In the genomic region with DNA sequence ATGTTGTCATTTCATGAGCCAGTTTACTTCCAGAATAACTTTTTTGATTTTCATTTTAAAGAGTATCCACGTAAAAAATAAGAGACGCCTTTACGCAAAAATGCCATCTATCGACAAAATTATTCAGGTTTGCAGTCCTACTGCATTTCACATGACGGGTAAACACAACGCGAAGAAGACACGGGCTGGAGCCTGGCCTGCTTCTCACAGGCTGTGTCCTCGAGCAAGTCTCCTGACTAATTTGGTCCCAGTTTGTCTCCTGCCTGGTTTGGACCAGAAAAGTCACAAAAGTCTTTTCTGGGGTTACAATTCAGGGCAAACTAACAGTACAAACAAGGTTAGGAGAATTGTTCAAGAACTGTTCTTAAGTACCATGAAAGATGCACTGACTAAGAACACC, we compare ENCODE assay signal across 10 cellular contexts. TPM values are rescaled to one million over a fixed set of nuclear protein-coding genes. Genes with fewer than 3 reads are reported as not detected.
DNase-seq lines count a peak whose midpoint lies in the region; ATAC-seq and TF ChIP-seq lines count a peak whose summit lies in the region.
"Had no signal": no experiment of that assay in that cellular context is flagged by ENCODE, and none has a peak within 500 bp of the region (broad histone marks: within the 10 kb centered on the region; RNA-seq: fewer than 3 reads in every experiment).

No MANE protein-coding gene starts in this region.

- POLR2A ChIA-PET in activated CD4-positive, alpha-beta T cell treated with anti-CD3 and anti-CD28 coated beads for 36 hours (lab: Charles Lee): no interaction called here
- POLR2A ChIA-PET in T-cell (lab: Charles Lee): no interaction called here

- CTCF ChIA-PET in activated CD4-positive, alpha-beta T cell treated with anti-CD3 and anti-CD28 coated beads for 36 hours (lab: Charles Lee): no interaction called here
- CTCF ChIA-PET in T-cell (lab: Charles Lee): no interaction called here

- H3K9me3 Mint-ChIP-seq in activated CD4-positive, alpha-beta T cell treated with anti-CD3 and anti-CD28 coated beads for 36 hours (ENCODE audit: low read depth): no peaks in the 10 kb centered on the region
- H3K9me3 Mint-ChIP-seq in T-cell: no peaks in the 10 kb centered on the region
- H3K9me3 Mint-ChIP-seq in stimulated activated naive B cell treated with anti-CD40 and anti-IgM and Interleukin-4, amounts not matched to agents 10 μg/mL and 1 μg/mL and 100 μg/mL, for 72 hours: peaks cover 0 to 3% of the 10 kb centered on the region in 2 donors

- TF ChIP-seq CTCF in foreskin keratinocyte (conservative IDR thresholded peaks at IDR 0.05): no peak

- intact Hi-C loops in activated CD4-positive, alpha-beta T cell treated with anti-CD3 and anti-CD28 coated beads for 36 hours (cut with DNase I, micrococcal nuclease): loop anchor here in 1 of 2 experiments (10.0 kb wide), 1 partner anchor 525 kb away; the partner anchor contains the start of gene TARS3

- H3K36me3 Mint-ChIP-seq in activated CD4-positive, alpha-beta T cell treated with anti-CD3 and anti-CD28 coated beads for 36 hours (ENCODE audit: low read depth): peaks cover 24% of the 10 kb centered on the region
- no peaks in the 10 kb centered on the region for H3K36me3 Mint-ChIP-seq in T-cell
- H3K36me3 Mint-ChIP-seq in stimulated activated naive B cell treated with anti-CD40 and anti-IgM and Interleukin-4, amounts not matched to agents 10 μg/mL and 1 μg/mL and 100 μg/mL, for 72 hours: peaks cover 13 to 28% of the 10 kb centered on the region in 2 donors

- peak overlapping the region; percentile 5 for H3K27ac ChIP-seq in foreskin keratinocyte
- H3K27ac ChIP-seq: VCaP had no signal

- no peaks in the 10 kb centered on the region for H3K27me3 ChIP-seq in foreskin keratinocyte

- peaks cover 87% of the 10 kb centered on the region for H3K4me1 Mint-ChIP-seq in activated CD4-positive, alpha-beta T cell treated with anti-CD3 and anti-CD28 coated beads for 36 hours
- peaks cover 58 to 82% (median 76%) of the 10 kb centered on the region in 3 donors for H3K4me1 Mint-ChIP-seq in T-cell
- H3K4me1 Mint-ChIP-seq in stimulated activated naive B cell treated with anti-CD40 and anti-IgM and Interleukin-4, amounts not matched to agents 10 μg/mL and 1 μg/mL and 100 μg/mL, for 72 hours: peaks cover 51 to 87% of the 10 kb centered on the region in 2 donors

- DNase-seq in activated CD4-positive, alpha-beta T cell treated with anti-CD3 and anti-CD28 coated beads for 36 hours: no peak
- no peak for DNase-seq in activated CD4-positive, alpha-beta T cell treated with anti-CD3 and anti-CD28 coated beads for 48 hours
- DNase-seq in T-cell (no peak), foreskin keratinocyte (no peak), NCI-H2171 treated with DMSO at 0.1 percent for 48 hours (lab: John Stamatoyannopoulos, UW) (no peak), HCEC 1CT (no peak)
- no peak for DNase-seq in stimulated activated naive B cell treated with anti-CD40 and anti-IgM and Interleukin-4, amounts not matched to agents 10 μg/mL and 1 μg/mL and 100 μg/mL, for 72 hours
- no peak for DNase-seq in activated effector memory CD4-positive, alpha-beta T cell treated with Interleukin-2 at 50 U/mL for 16 hours
- DNase-seq: NCI-H69 had no signal

- peak overlapping the region; percentile 53 for H3K4me3 Mint-ChIP-seq in activated CD4-positive, alpha-beta T cell treated with anti-CD3 and anti-CD28 coated beads for 36 hours
- H3K4me3 Mint-ChIP-seq in T-cell: peak overlapping the region; percentile 26 to 42 (median 26)
- H3K4me3 Mint-ChIP-seq in stimulated activated naive B cell treated with anti-CD40 and anti-IgM and Interleukin-4, amounts not matched to agents 10 μg/mL and 1 μg/mL and 100 μg/mL, for 72 hours: peak overlapping the region in 1 of 2 donors; percentile 73

- no peaks in the 10 kb centered on the region for H3K27me3 Mint-ChIP-seq in activated CD4-positive, alpha-beta T cell treated with anti-CD3 and anti-CD28 coated beads for 36 hours
- H3K27me3 Mint-ChIP-seq in T-cell: no peaks in the 10 kb centered on the region
- no peaks in the 10 kb centered on the region for H3K27me3 Mint-ChIP-seq in stimulated activated naive B cell treated with anti-CD40 and anti-IgM and Interleukin-4, amounts not matched to agents 10 μg/mL and 1 μg/mL and 100 μg/mL, for 72 hours

- no peak for ATAC-seq in activated CD4-positive, alpha-beta T cell treated with anti-CD3 and anti-CD28 coated beads for 36 hours
- ATAC-seq in T-cell (replicated peaks in 1 of 4) (no peak), foreskin keratinocyte (no peak)
- no peak for ATAC-seq in stimulated activated naive B cell treated with anti-CD40 and anti-IgM and Interleukin-4, amounts not matched to agents 10 μg/mL and 1 μg/mL and 100 μg/mL, for 72 hours (replicated peaks)

- peaks cover 11% of the 10 kb centered on the region for H3K4me1 ChIP-seq in foreskin keratinocyte

- peak overlapping the region; percentile 94 for H3K27ac Mint-ChIP-seq in activated CD4-positive, alpha-beta T cell treated with anti-CD3 and anti-CD28 coated beads for 36 hours
- H3K27ac Mint-ChIP-seq in T-cell: peak overlapping the region; percentile 41 to 62
- H3K27ac Mint-ChIP-seq in stimulated activated naive B cell treated with anti-CD40 and anti-IgM and Interleukin-4, amounts not matched to agents 10 μg/mL and 1 μg/mL and 100 μg/mL, for 72 hours: peak overlapping the region; percentile 92

RNA-seq across cellular contexts. Expression of gene CHSY1, which starts 51.7 kb away (rescaled TPM):
- total RNA-seq in activated CD4-positive, alpha-beta T cell treated with anti-CD3 and anti-CD28 coated beads for 36 hours: 10 to 100 TPM; 31.5 to 36.1 TPM
- total RNA-seq in T-cell (10 to 100 TPM; 10.8 to 17.7 (median 14.8) TPM), foreskin keratinocyte (31.1 and 33.2 TPM in 2 replicates)
- 9.2 and 11.8 TPM in 2 replicates for polyA plus RNA-seq in foreskin keratinocyte
